Comparison of ENCODE assay signal across 1 cellular context in the genomic region with DNA sequence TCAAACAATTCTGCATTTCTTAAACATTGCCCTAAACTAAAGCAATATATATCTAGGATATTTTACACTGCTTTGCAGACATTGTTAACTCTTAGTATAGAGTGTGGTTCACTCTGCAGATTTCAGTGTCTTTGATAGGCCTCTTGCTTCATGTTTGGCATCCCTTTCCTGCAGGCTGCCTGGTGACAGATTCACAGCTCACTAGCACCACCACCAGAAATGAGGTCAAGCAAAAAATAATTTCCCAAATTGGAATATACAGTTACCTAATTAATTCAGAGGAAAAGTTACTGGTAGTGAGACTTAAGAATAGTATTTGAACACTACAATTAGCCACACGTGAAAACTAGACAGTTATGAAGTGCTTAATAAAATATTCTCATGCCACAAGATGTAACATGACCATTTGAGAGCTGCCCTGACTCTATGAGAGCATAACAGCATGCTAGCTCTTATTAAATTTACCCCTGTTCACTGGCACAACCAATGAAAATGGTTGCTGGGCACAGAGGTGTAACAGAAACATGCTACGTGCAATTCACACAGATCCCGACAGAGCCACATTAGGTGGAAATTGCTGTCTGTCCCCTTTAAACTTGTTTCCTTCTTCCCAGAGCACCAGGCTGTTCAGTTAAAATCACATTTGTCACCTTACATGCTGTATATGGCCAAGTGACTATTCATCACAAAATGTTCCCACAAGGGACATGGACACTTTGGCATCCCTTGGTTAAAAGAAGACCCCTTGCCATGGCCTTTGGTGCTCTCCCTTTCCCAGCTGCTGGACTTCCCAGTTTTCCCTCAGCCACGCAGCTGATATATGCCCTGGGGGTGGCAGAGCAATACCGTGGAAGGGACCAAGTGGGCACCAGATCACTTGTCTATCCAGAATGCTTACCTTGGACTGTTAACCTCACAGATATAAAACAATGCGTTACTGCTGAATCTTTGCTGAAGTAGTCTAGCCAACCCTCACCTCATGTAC.
TF ChIP-seq lines count a peak whose summit lies in the region.

No MANE protein-coding gene starts in this region.

TF ChIP-seq in K562, 482 proteins besides CTCF, POLR2A, EP300 and RAD21:
- no peak for TF ChIP-seq CBX2 (IDR thresholded peaks at IDR 0.05; ENCODE audit: insufficient read depth, low read length, poor library complexity, severe bottlenecking)
- TF ChIP-seq CEBPB (tag; IDR thresholded peaks at IDR 0.05): 0 out of 2 replicates have a peak, but pooled peaks have one; percentile 9
